Comparison of ENCODE assay signal across 8 cellular contexts in genomic region chr7:138935438-138936079, GRCh38. TPM values are rescaled to one million over a fixed set of nuclear protein-coding genes. Genes with fewer than 3 reads are reported as not detected.
DNase-seq lines count a peak whose midpoint lies in the region; ATAC-seq and TF ChIP-seq lines count a peak whose summit lies in the region.

No MANE protein-coding gene starts in this region.

- H3K36me3 ChIP-seq in esophagus squamous epithelium, result no peaks in the 10 kb centered on the region

- H3K4me3 Mint-ChIP-seq in activated CD4-positive, alpha-beta T cell treated with anti-CD3 and anti-CD28 coated beads for 36 hours, result no peak overlapping the region

- CTCF ChIA-PET in activated CD4-positive, alpha-beta T cell treated with anti-CD3 and anti-CD28 coated beads for 36 hours (lab: Charles Lee), result interaction anchor here (0.5 to 0.8 kb wide), 2 partner anchors 17 to 79 kb away, joined by 3 read pairs; no protein-coding TSS in a partner anchor

- H3K27me3 ChIP-seq in esophagus squamous epithelium, result no peaks in the 10 kb centered on the region

- intact Hi-C loops in activated CD4-positive, alpha-beta T cell treated with anti-CD3 and anti-CD28 coated beads for 36 hours (cut with DNase I, micrococcal nuclease), result no loop called here
- intact Hi-C loops in esophagus squamous epithelium (cut with DNase I), result no loop called here

- peaks cover 0 to 17% (median 4%) of the 10 kb centered on the region in 3 donors for H3K4me1 ChIP-seq in esophagus squamous epithelium

- peak; percentile 79 for DNase-seq in HFF-Myc (ENCODE audit: extremely low read depth, low read depth)
- DNase-seq in RPMI7951 (ENCODE audit: low read depth), result peak; percentile 96
- DNase-seq in fibroblast of the aortic adventitia (ENCODE audit: low read depth), result peak; percentile 81
- peak; percentile 69 for DNase-seq in skeletal muscle cell (ENCODE audit: low read depth)
- no peak for DNase-seq in stimulated activated CD4-positive, alpha-beta T cell treated with anti-CD3 and anti-CD28 coated beads, Interleukin-2, amount 100 ng/mL, for 24 hours
- DNase-seq in activated CD4-positive, alpha-beta T cell treated with anti-CD3 and anti-CD28 coated beads for 36 hours, result no peak
- DNase-seq in esophagus squamous epithelium (lab: John Stamatoyannopoulos, UW), result no peak

- no peaks in the 10 kb centered on the region for H3K36me3 Mint-ChIP-seq in activated CD4-positive, alpha-beta T cell treated with anti-CD3 and anti-CD28 coated beads for 36 hours (ENCODE audit: low read depth)

- H3K4me1 Mint-ChIP-seq in activated CD4-positive, alpha-beta T cell treated with anti-CD3 and anti-CD28 coated beads for 36 hours, result no peaks in the 10 kb centered on the region

- no peak overlapping the region for H3K4me3 ChIP-seq in HFF-Myc (replicated peaks; ENCODE audit: low read depth, low read length)
- H3K4me3 ChIP-seq in fibroblast of the aortic adventitia (ENCODE audit: low read depth, low read length), result no peak overlapping the region
- H3K4me3 ChIP-seq in skeletal muscle cell (ENCODE audit: low read depth, low read length), result no peak overlapping the region
- H3K4me3 ChIP-seq in esophagus squamous epithelium, result no peak overlapping the region

- WGBS in esophagus squamous epithelium, 2 donors, result 24 to 37% methylated on average over 7 of the region's 7 CpGs

- H3K27me3 Mint-ChIP-seq in activated CD4-positive, alpha-beta T cell treated with anti-CD3 and anti-CD28 coated beads for 36 hours, result peaks cover 2% of the 10 kb centered on the region

- TF ChIP-seq CTCF in HFF-Myc (IDR thresholded peaks at IDR 0.05; ENCODE audit: low read depth, low read length, missing control alignments), result no peak
- no peak for TF ChIP-seq CTCF in fibroblast of the aortic adventitia (IDR thresholded peaks at IDR 0.05; ENCODE audit: insufficient read depth, low read length)
- TF ChIP-seq CTCF in esophagus squamous epithelium (IDR thresholded peaks at IDR 0.05), result no peak

- no peak overlapping the region for H3K27ac ChIP-seq in esophagus squamous epithelium

- H3K9me3 ChIP-seq in esophagus squamous epithelium, result no peaks in the 10 kb centered on the region

- no peak for TF ChIP-seq POLR2A in esophagus squamous epithelium (IDR thresholded peaks at IDR 0.05)

- POLR2A ChIA-PET in activated CD4-positive, alpha-beta T cell treated with anti-CD3 and anti-CD28 coated beads for 36 hours (lab: Charles Lee), result no interaction called here

- H3K9me3 Mint-ChIP-seq in activated CD4-positive, alpha-beta T cell treated with anti-CD3 and anti-CD28 coated beads for 36 hours (ENCODE audit: low read depth), result no peaks in the 10 kb centered on the region

- no peak for ATAC-seq in HG02623 (IDR thresholded peaks at IDR 0.05; ENCODE audit: unreplicated experiment)
- ATAC-seq in activated CD4-positive, alpha-beta T cell treated with anti-CD3 and anti-CD28 coated beads for 36 hours, result no peak

- H3K27ac Mint-ChIP-seq in activated CD4-positive, alpha-beta T cell treated with anti-CD3 and anti-CD28 coated beads for 36 hours, result no peak overlapping the region

RNA-seq across cellular contexts. Expression of gene KIAA1549, which starts 45.6 kb away (rescaled TPM):
- total RNA-seq in RPMI7951 (2014; rRNA removed; shearing (Covaris generic)), result 4.1 and 6.4 TPM in 2 replicates
- total RNA-seq in fibroblast of the aortic adventitia (ENCODE audit: low replicate concordance) (0.57 and 3.7 TPM in 2 replicates), esophagus squamous epithelium (1 to 10 TPM in 1 of 4 donors, under 1 TPM in 3; 0.11 to 2.1 (median 0.28) TPM)
- total RNA-seq in activated CD4-positive, alpha-beta T cell treated with anti-CD3 and anti-CD28 coated beads for 36 hours, result under 1 TPM; 0.46 to 0.53 TPM

Comparison
In these comparisons a context has a peak if more than half of its experiments do, and no peak if none do; other contexts are left out.
1. DNase-seq: peak in HFF-Myc (single experiment), RPMI7951 (single experiment), fibroblast of the aortic adventitia (single experiment) and skeletal muscle cell (single experiment); none in stimulated activated CD4-positive, alpha-beta T cell treated with anti-CD3 and anti-CD28 coated beads, Interleukin-2, amount 100 ng/mL, for 24 hours (0 of 2), activated CD4-positive, alpha-beta T cell treated with anti-CD3 and anti-CD28 coated beads for 36 hours (single experiment) and esophagus squamous epithelium (single experiment).